Comparison of ENCODE assay signal across 9 cellular contexts in the genomic region with DNA sequence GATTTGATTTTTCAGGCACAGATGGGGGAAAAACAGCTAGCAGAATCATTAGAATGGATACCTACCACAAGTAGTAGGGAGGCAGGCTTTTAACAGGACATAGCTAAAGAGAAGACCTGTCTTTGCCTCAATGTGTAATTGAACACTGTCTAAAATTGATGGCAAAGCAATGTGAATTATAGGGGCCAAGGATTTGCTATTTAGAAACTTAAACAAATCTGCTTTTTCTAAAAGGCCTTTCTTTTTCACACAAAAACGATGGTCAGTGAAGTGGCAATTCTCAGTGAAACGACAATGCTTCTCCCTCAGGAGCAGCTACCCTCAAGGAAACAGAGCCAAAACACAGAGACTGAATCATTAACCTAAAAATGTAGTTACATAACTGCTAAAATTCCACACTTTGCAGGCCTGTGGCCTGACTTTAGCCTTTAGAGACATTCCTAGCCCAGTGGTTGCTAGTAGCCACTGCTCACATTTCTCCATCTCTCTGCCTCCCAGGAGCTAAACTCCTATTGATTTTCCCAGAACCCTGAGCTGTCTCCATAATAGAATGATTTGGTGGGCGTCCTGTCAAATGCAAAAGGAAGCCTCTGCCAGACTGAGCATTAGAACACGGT.
DNase-seq lines count a peak whose midpoint lies in the region; ATAC-seq and TF ChIP-seq lines count a peak whose summit lies in the region.
"Had no signal": no experiment of that assay in that cellular context is flagged by ENCODE, and none has a peak within 500 bp of the region (broad histone marks: within the 10 kb centered on the region; RNA-seq: fewer than 3 reads in every experiment).

No MANE protein-coding gene starts in this region.

- H3K27me3 ChIP-seq in HAP-1 (ENCODE audit: low read depth) = no peaks in the 10 kb centered on the region

- intact Hi-C loops in sciatic nerve (cut with DNase I) = no loop called here

- no peaks in the 10 kb centered on the region for H3K4me1 ChIP-seq in HAP-1

- H3K9me3 ChIP-seq in HAP-1 = no peaks in the 10 kb centered on the region

- no peaks in the 10 kb centered on the region for H3K36me3 ChIP-seq in HAP-1 (replicated peaks)

- ATAC-seq in sciatic nerve (peak; percentile 92), GM18502 (IDR thresholded peaks at IDR 0.05; ENCODE audit: poor library complexity, unreplicated experiment) (no peak)

- TF ChIP-seq CTCF in astrocyte of the spinal cord (IDR thresholded peaks at IDR 0.05; ENCODE audit: low read depth, low read length) = no peak

- no peak overlapping the region for H3K4me3 ChIP-seq in astrocyte of the spinal cord (ENCODE audit: low read depth, low read length)
- H3K4me3 ChIP-seq in HAP-1 = no peak overlapping the region

- in situ Hi-C loops in astrocyte of the spinal cord (cut with HindIII; ENCODE audit: low sequenced_read_pairs) (no loop called here), HAP-1 (cut with MboI; ENCODE audit: low sequenced_read_pairs) (no loop called here)

- DNase-seq in GM04503 (ENCODE audit: low read depth) (peak; percentile 88), astrocyte of the spinal cord (ENCODE audit: low read depth, low spot score) (peak; percentile 93), inferior parietal cortex (ENCODE audit: extremely low spot score) (peak; percentile 55), sciatic nerve (ENCODE audit: low spot score) (no peak), HAP-1 (ENCODE audit: low spot score in 2 of 2) (no peak), NCI-H187 treated with DMSO at 0.1 percent for 48 hours (lab: John Stamatoyannopoulos, UW) (no peak)
- DNase-seq in effector CD4-positive, alpha-beta T cell = no peak
- DNase-seq: T-helper 1 cell had no signal

Comparison
In these comparisons a context has a peak if more than half of its experiments do, and no peak if none do; other contexts are left out.
1. DNase-seq: peak in GM04503 (single experiment), astrocyte of the spinal cord (single experiment) and inferior parietal cortex (single experiment); none in sciatic nerve (single experiment), HAP-1 (0 of 2), NCI-H187 treated with DMSO at 0.1 percent for 48 hours (single experiment) and effector CD4-positive, alpha-beta T cell (single experiment).